13 cellular contexts compared by ENCODE assay signal in genomic region chr6:53465732-53466131, GRCh38.
DNase-seq lines count a peak whose midpoint lies in the region; ATAC-seq and TF ChIP-seq lines count a peak whose summit lies in the region.
"Had no signal": no experiment of that assay in that cellular context is flagged by ENCODE, and none has a peak within 500 bp of the region (broad histone marks: within the 10 kb centered on the region; RNA-seq: fewer than 3 reads in every experiment).

No MANE protein-coding gene starts in this region.

- no peak overlapping the region for H3K9ac ChIP-seq in liver (ENCODE audit: low read depth in 1 of 2, low read length in 2 of 2)

- H3K27me3 Mint-ChIP-seq in MCF 10A (ENCODE audit: insufficient read depth, unreplicated experiment) = no peaks in the 10 kb centered on the region

- CTCF ChIA-PET in MCF 10A (lab: Yijun Ruan, JAX) = interaction anchor here (0.5 to 1.8 kb wide), 5 partner anchors 8 to 1769 kb away, joined by 3 to 5 read pairs (median 4); no protein-coding TSS in a partner anchor

- peaks cover 2% of the 10 kb centered on the region for H3K4me1 ChIP-seq in right cardiac atrium (ENCODE audit: control insufficient read depth, insufficient read depth, low read length)
- peaks cover 0 to 15% (median 9%) of the 10 kb centered on the region in 4 donors for H3K4me1 ChIP-seq in liver (ENCODE audit: control insufficient read depth in 4 of 4, insufficient read depth in 4 of 4, low read length in 3 of 4)
- peaks cover 0 to 3% of the 10 kb centered on the region in 2 donors for H3K4me1 ChIP-seq in aorta (ENCODE audit: control insufficient read depth in 1 of 2, insufficient read depth in 2 of 2, low read length in 2 of 2)

- peak overlapping the region; percentile 99 for H3K27ac Mint-ChIP-seq in MCF 10A (ENCODE audit: low read depth, unreplicated experiment)
- H3K27ac Mint-ChIP-seq: natural killer cell had no signal

- DNase-seq in right cardiac atrium (no peak), cardiac septum (ENCODE audit: low spot score) (no peak), MCF 10A (ENCODE audit: unreplicated experiment) (peak; percentile 96), aorta (no peak), T-helper 2 cell (no peak), dorsolateral prefrontal cortex (no peak)
- DNase-seq: activated effector memory CD4-positive, alpha-beta T cell treated with Interleukin-2 at 50 U/mL for 16 hours; H7; natural killer cell; NCI-H187; small intestine had no signal

- WGBS in right cardiac atrium = 71% methylated on average over 5 of the region's 5 CpGs
- WGBS in liver = 65% methylated on average over 5 of the region's 5 CpGs
- 88 to 91% methylated on average over 5 of the region's 5 CpGs for WGBS in aorta, 2 donors

- ATAC-seq in right cardiac atrium (no peak), aorta (ENCODE audit: low FRiP score) (peak; percentile 26), HG02973 (IDR thresholded peaks at IDR 0.05; ENCODE audit: unreplicated experiment) (no peak)

- no TSS peak for BruUV-seq in MCF 10A (replicated peaks; lab: Mats Ljungman, UMichigan)

- TF ChIP-seq CTCF in MCF 10A (IDR thresholded peaks at IDR 0.05; ENCODE audit: unreplicated experiment) (no peak), liver (IDR thresholded peaks at IDR 0.05; ENCODE audit: low read depth, low read length, missing input control) (no peak), dorsolateral prefrontal cortex (IDR thresholded peaks at IDR 0.05 in 54 of 56, conservative IDR thresholded peaks at IDR 0.05 in 2 of 56; ENCODE audit: low read depth in 1 of 56, partially characterized antibody in 56 of 56) (no peak)

- H3K36me3 Mint-ChIP-seq in MCF 10A (ENCODE audit: insufficient read depth, unreplicated experiment) = no peaks in the 10 kb centered on the region
- H3K36me3 Mint-ChIP-seq: natural killer cell had no signal

- POLR2A ChIA-PET in MCF 10A (lab: Yijun Ruan, JAX) = interaction anchor here (0.6 to 3.4 kb wide), 37 partner anchors 8 to 1908 kb away, joined by 3 to 24 read pairs (median 5); partner anchors contain the start of gene ELOVL5

- H3K4me3 Mint-ChIP-seq in MCF 10A (ENCODE audit: unreplicated experiment) = peak overlapping the region; percentile 6
- H3K4me3 Mint-ChIP-seq: natural killer cell had no signal

- no peak overlapping the region for H3K4me3 ChIP-seq in right cardiac atrium (ENCODE audit: low read length)
- H3K4me3 ChIP-seq in liver (ENCODE audit: low read depth in 1 of 3, low read length in 3 of 3) = no peak overlapping the region
- no peak overlapping the region for H3K4me3 ChIP-seq in aorta (ENCODE audit: low read length in 2 of 2)
- no peak overlapping the region for H3K4me3 ChIP-seq in dorsolateral prefrontal cortex

- intact Hi-C loops in right cardiac atrium (cut with DNase I) (no loop called here), cardiac septum (cut with DNase I) (no loop called here), MCF 10A (cut with micrococcal nuclease) (no loop called here), aorta (cut with DNase I) (no loop called here), dorsolateral prefrontal cortex (cut with DNase I) (no loop called here)

- no peaks in the 10 kb centered on the region for H3K36me3 ChIP-seq in liver (ENCODE audit: control insufficient read depth in 4 of 4, insufficient read depth in 3 of 4, low read depth in 1 of 4, low read length in 3 of 4)
- H3K36me3 ChIP-seq in aorta (ENCODE audit: control insufficient read depth in 1 of 2, insufficient read depth in 2 of 2, low read length in 1 of 2) = no peaks in the 10 kb centered on the region

- H3K4me1 Mint-ChIP-seq in MCF 10A (ENCODE audit: insufficient read depth, unreplicated experiment) = peaks cover 74% of the 10 kb centered on the region
- H3K4me1 Mint-ChIP-seq: natural killer cell had no signal

- H3K9me3 Mint-ChIP-seq in MCF 10A (ENCODE audit: unreplicated experiment) = no peaks in the 10 kb centered on the region
- H3K9me3 Mint-ChIP-seq: natural killer cell had no signal

- TF ChIP-seq RAD21 in liver (IDR thresholded peaks at IDR 0.05) = no peak

- H3K9me3 ChIP-seq in right cardiac atrium (ENCODE audit: control insufficient read depth, low read length) (no peaks in the 10 kb centered on the region), liver (ENCODE audit: control insufficient read depth in 4 of 4, low read length in 3 of 4) (no peaks in the 10 kb centered on the region), aorta (ENCODE audit: control insufficient read depth, low read length) (no peaks in the 10 kb centered on the region)

- peak overlapping the region; percentile 40 for H3K27ac ChIP-seq in right cardiac atrium (ENCODE audit: low read length)
- H3K27ac ChIP-seq in liver (ENCODE audit: low read depth in 1 of 2, low read length in 2 of 2) = peak overlapping the region; percentile 64 to 72
- no peak overlapping the region for H3K27ac ChIP-seq in aorta (ENCODE audit: low read depth in 1 of 2, low read length in 2 of 2)
- no peak overlapping the region for H3K27ac ChIP-seq in dorsolateral prefrontal cortex

- H3K27me3 ChIP-seq in right cardiac atrium (ENCODE audit: control insufficient read depth, insufficient read depth) (no peaks in the 10 kb centered on the region), liver (ENCODE audit: control insufficient read depth in 4 of 4, insufficient read depth in 4 of 4, low read length in 3 of 4) (no peaks in the 10 kb centered on the region), aorta (ENCODE audit: control insufficient read depth in 1 of 2, insufficient read depth in 2 of 2, low read length in 1 of 2) (no peaks in the 10 kb centered on the region), dorsolateral prefrontal cortex (no peaks in the 10 kb centered on the region)

TF ChIP-seq in liver, 16 proteins besides CTCF, POLR2A, EP300 and RAD21:
- TF ChIP-seq NR2F2 (IDR thresholded peaks at IDR 0.05) (no peak), REST (IDR thresholded peaks at IDR 0.05) (no peak), HNF4G (IDR thresholded peaks at IDR 0.05) (peak; percentile 71), YY1 (IDR thresholded peaks at IDR 0.05) (peak; percentile 88), FOXA1 (IDR thresholded peaks at IDR 0.05) (peak; percentile 58), GABPA (IDR thresholded peaks at IDR 0.05 in 1 of 2, conservative IDR thresholded peaks at IDR 0.05 in 1 of 2) (no peak), MAX (IDR thresholded peaks at IDR 0.05) (peak; percentile 66), ATF3 (IDR thresholded peaks at IDR 0.05) (no peak), SP1 (IDR thresholded peaks at IDR 0.05) (peak; percentile 92), JUND (IDR thresholded peaks at IDR 0.05) (peak in 1 of 2 donors; percentile 66), EGR1 (IDR thresholded peaks at IDR 0.05; ENCODE audit: low read depth in 2 of 2) (no peak), FOXA2 (IDR thresholded peaks at IDR 0.05) (peak; percentile 68), HNF4A (conservative IDR thresholded peaks at IDR 0.05) (peak; percentile 86 to 87), TAF1 (conservative IDR thresholded peaks at IDR 0.05) (no peak), RXRA (IDR thresholded peaks at IDR 0.05) (peak; percentile 92 to 93), ZBTB33 (IDR thresholded peaks at IDR 0.05) (no peak)

Comparison
In these comparisons a context has a peak if more than half of its experiments do, and no peak if none do; other contexts are left out.
1. H3K27ac ChIP-seq: peak in right cardiac atrium (single experiment) and liver (2 of 2); none in aorta (0 of 2) and dorsolateral prefrontal cortex (0 of 59).